ENCODE assay signal across 1 cellular context in the genomic region with DNA sequence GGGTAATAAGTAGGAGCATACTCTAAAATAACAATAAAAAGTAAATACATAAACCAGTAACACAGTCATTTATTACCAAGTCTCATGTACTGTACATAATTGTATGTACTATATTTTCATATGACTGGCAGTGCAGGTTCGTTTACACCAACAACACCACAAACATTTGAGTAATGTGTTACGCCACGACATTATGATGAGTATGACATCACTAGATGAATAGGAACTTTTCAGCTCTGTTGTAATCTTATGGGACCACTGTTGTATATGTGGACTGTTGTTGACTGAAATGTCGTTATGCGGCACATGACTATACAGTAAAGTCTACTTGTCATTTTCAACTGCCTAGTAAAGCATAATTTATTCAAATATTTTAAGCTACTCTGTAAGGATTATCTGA.
TF ChIP-seq lines count a peak whose summit lies in the region.

No MANE protein-coding gene starts in this region.

TF ChIP-seq in SK-N-SH, 30 proteins besides CTCF, POLR2A, EP300 and RAD21 (continued from another document):
- no peak for TF ChIP-seq IRF3 (IDR thresholded peaks at IDR 0.05; ENCODE audit: low read depth, low read length)
- no peak for TF ChIP-seq TCF12 (IDR thresholded peaks at IDR 0.05)
